In genomic region chr4:189221691-189222090, GRCh38 we compare ENCODE assay signal across 18 cellular contexts.
DNase-seq lines count a peak whose midpoint lies in the region; TF ChIP-seq lines count a peak whose summit lies in the region.
"Had no signal": no experiment of that assay in that cellular context is flagged by ENCODE, and none has a peak within 500 bp of the region (broad histone marks: within the 10 kb centered on the region; RNA-seq: fewer than 3 reads in every experiment).

No MANE protein-coding gene starts in this region.

- no peak overlapping the region for H3K9ac ChIP-seq in liver (ENCODE audit: low read depth in 1 of 2, low read length in 2 of 2)
- H3K9ac ChIP-seq: BLaER1 treated with 17β-estradiol and CSF1 and Interleukin-3, amounts not matched to agents 10 nM and 100 nM had no signal

- H3K9me3 ChIP-seq in liver (ENCODE audit: control insufficient read depth in 4 of 4, low read length in 3 of 4), result no peaks in the 10 kb centered on the region
- H3K9me3 ChIP-seq: A549; BLaER1 treated with 17β-estradiol and CSF1 and Interleukin-3, amounts not matched to agents 10 nM and 100 nM; Caco-2 had no signal

- TF ChIP-seq CTCF in liver (IDR thresholded peaks at IDR 0.05; ENCODE audit: low read depth, low read length, missing input control), result no peak

- intact Hi-C loops in activated CD4-positive, alpha-beta T cell treated with anti-CD3 and anti-CD28 coated beads, Interleukin-2, amount 10 ng/mL, durations not matched to agents 24 days and 14 days (cut with micrococcal nuclease), result no loop called here

- H3K4me3 Mint-ChIP-seq in activated CD4-positive, alpha-beta T cell treated with anti-CD3 and anti-CD28 coated beads, Interleukin-2, amount 10 ng/mL, durations not matched to agents 24 days and 14 days, result no peak overlapping the region
- H3K4me3 Mint-ChIP-seq: B cell; CD4-positive, alpha-beta T cell; CD8-positive, alpha-beta T cell had no signal

- H3K27me3 Mint-ChIP-seq in activated CD4-positive, alpha-beta T cell treated with anti-CD3 and anti-CD28 coated beads, Interleukin-2, amount 10 ng/mL, durations not matched to agents 24 days and 14 days, result no peaks in the 10 kb centered on the region
- H3K27me3 Mint-ChIP-seq: B cell; CD4-positive, alpha-beta T cell had no signal

- H3K4me1 ChIP-seq in liver (ENCODE audit: control insufficient read depth in 4 of 4, insufficient read depth in 4 of 4, low read length in 3 of 4), result peaks cover 0 to 8% (median 4%) of the 10 kb centered on the region in 4 donors
- H3K4me1 ChIP-seq: A549; BLaER1 treated with 17β-estradiol and CSF1 and Interleukin-3, amounts not matched to agents 10 nM and 100 nM; Caco-2 had no signal

- WGBS in liver, result 30% methylated on average over 4 of the region's 4 CpGs

- H3K27me3 ChIP-seq in liver (ENCODE audit: control insufficient read depth in 4 of 4, insufficient read depth in 4 of 4, low read length in 3 of 4), result no peaks in the 10 kb centered on the region
- H3K27me3 ChIP-seq: BLaER1 treated with 17β-estradiol and CSF1 and Interleukin-3, amounts not matched to agents 10 nM and 100 nM had no signal

- H3K27ac ChIP-seq in liver (ENCODE audit: low read depth in 1 of 2, low read length in 2 of 2), result no peak overlapping the region
- H3K27ac ChIP-seq: 22Rv1; A549; BLaER1 treated with 17β-estradiol and CSF1 and Interleukin-3, amounts not matched to agents 10 nM and 100 nM; C4-2B had no signal

- DNase-seq in NCI-H748 (lab: John Stamatoyannopoulos, UW; ENCODE audit: unreplicated experiment), result peak; percentile 2
- no peak for DNase-seq in NCI-H748 treated with DMSO at 0.1 percent for 48 hours (lab: John Stamatoyannopoulos, UW)
- DNase-seq in mucosa of gallbladder (ENCODE audit: low spot score), result peak; percentile 51
- DNase-seq in activated CD4-positive, alpha-beta T cell treated with anti-CD3 and anti-CD28 coated beads, Interleukin-2, amount 10 ng/mL, durations not matched to agents 24 days and 14 days, result no peak
- no peak for DNase-seq in H4 (ENCODE audit: low spot score)
- DNase-seq: AML-193; Caco-2; Calu3; CD4-positive, alpha-beta T cell; CD8-positive, alpha-beta T cell; DMS79 treated with DMSO at 0.1 percent for 48 hours; GF-D8 had no signal

- no peak overlapping the region for H3K27ac Mint-ChIP-seq in activated CD4-positive, alpha-beta T cell treated with anti-CD3 and anti-CD28 coated beads, Interleukin-2, amount 10 ng/mL, durations not matched to agents 24 days and 14 days
- H3K27ac Mint-ChIP-seq: B cell; CD4-positive, alpha-beta T cell; CD8-positive, alpha-beta T cell had no signal

- H3K4me3 ChIP-seq in liver (ENCODE audit: low read depth in 1 of 3, low read length in 3 of 3), result no peak overlapping the region
- H3K4me3 ChIP-seq: A549; BLaER1 treated with 17β-estradiol and CSF1 and Interleukin-3, amounts not matched to agents 10 nM and 100 nM had no signal

- H3K36me3 ChIP-seq in liver (ENCODE audit: control insufficient read depth in 4 of 4, insufficient read depth in 3 of 4, low read depth in 1 of 4, low read length in 3 of 4), result no peaks in the 10 kb centered on the region
- H3K36me3 ChIP-seq: BLaER1 treated with 17β-estradiol and CSF1 and Interleukin-3, amounts not matched to agents 10 nM and 100 nM had no signal

- H3K9me3 Mint-ChIP-seq in activated CD4-positive, alpha-beta T cell treated with anti-CD3 and anti-CD28 coated beads, Interleukin-2, amount 10 ng/mL, durations not matched to agents 24 days and 14 days, result no peaks in the 10 kb centered on the region

- H3K4me1 Mint-ChIP-seq in activated CD4-positive, alpha-beta T cell treated with anti-CD3 and anti-CD28 coated beads, Interleukin-2, amount 10 ng/mL, durations not matched to agents 24 days and 14 days, result no peaks in the 10 kb centered on the region
- H3K4me1 Mint-ChIP-seq: B cell had no signal

- TF ChIP-seq RAD21 in liver (IDR thresholded peaks at IDR 0.05), result peak; percentile 49 to 55

- no peaks in the 10 kb centered on the region for H3K36me3 Mint-ChIP-seq in activated CD4-positive, alpha-beta T cell treated with anti-CD3 and anti-CD28 coated beads, Interleukin-2, amount 10 ng/mL, durations not matched to agents 24 days and 14 days (ENCODE audit: low read depth)
- H3K36me3 Mint-ChIP-seq: CD8-positive, alpha-beta T cell had no signal

TF ChIP-seq in liver, 16 proteins besides CTCF, POLR2A, EP300 and RAD21:
- TF ChIP-seq MAX (IDR thresholded peaks at IDR 0.05) (peak; percentile 71), HNF4G (IDR thresholded peaks at IDR 0.05) (peak; percentile 43), SP1 (IDR thresholded peaks at IDR 0.05) (peak; percentile 86), ZBTB33 (IDR thresholded peaks at IDR 0.05) (peak; percentile 35), EGR1 (IDR thresholded peaks at IDR 0.05; ENCODE audit: low read depth in 2 of 2) (no peak), REST (IDR thresholded peaks at IDR 0.05) (peak; percentile 22), GABPA (IDR thresholded peaks at IDR 0.05 in 1 of 2, conservative IDR thresholded peaks at IDR 0.05 in 1 of 2) (peak in 1 of 2 donors; percentile 25), YY1 (IDR thresholded peaks at IDR 0.05) (peak; percentile 62), FOXA1 (IDR thresholded peaks at IDR 0.05) (no peak), TAF1 (conservative IDR thresholded peaks at IDR 0.05) (no peak), JUND (IDR thresholded peaks at IDR 0.05) (peak in 1 of 2 donors; percentile 46), FOXA2 (IDR thresholded peaks at IDR 0.05) (peak; percentile 46), NR2F2 (IDR thresholded peaks at IDR 0.05) (peak; percentile 53), RXRA (IDR thresholded peaks at IDR 0.05) (peak; percentile 52 to 72), ATF3 (IDR thresholded peaks at IDR 0.05) (peak; percentile 43), HNF4A (conservative IDR thresholded peaks at IDR 0.05) (peak; percentile 80 to 87)

Comparison
In these comparisons a context has a peak if more than half of its experiments do, and no peak if none do; other contexts are left out.
1. DNase-seq: peak in NCI-H748 (single experiment) and mucosa of gallbladder (single experiment); none in NCI-H748 treated with DMSO at 0.1 percent for 48 hours (single experiment), activated CD4-positive, alpha-beta T cell treated with anti-CD3 and anti-CD28 coated beads, Interleukin-2, amount 10 ng/mL, durations not matched to agents 24 days and 14 days (single experiment) and H4 (single experiment).